14 cellular contexts compared by ENCODE assay signal in genomic region chr11:36162909-36163434, GRCh38.
DNase-seq lines count a peak whose midpoint lies in the region; ATAC-seq and TF ChIP-seq lines count a peak whose summit lies in the region.
"Had no signal": no experiment of that assay in that cellular context is flagged by ENCODE, and none has a peak within 500 bp of the region (broad histone marks: within the 10 kb centered on the region; RNA-seq: fewer than 3 reads in every experiment).

No MANE protein-coding gene starts in this region.

- H3K4me1 Mint-ChIP-seq in osteocyte (ENCODE audit: unreplicated experiment): peaks cover 7% of the 10 kb centered on the region
- H3K4me1 Mint-ChIP-seq: IgD-negative memory B cell had no signal

- H3K27ac Mint-ChIP-seq in osteocyte (ENCODE audit: unreplicated experiment): no peak overlapping the region

- no peak overlapping the region for H3K4me3 Mint-ChIP-seq in osteocyte (ENCODE audit: unreplicated experiment)

- ATAC-seq in GM21529 (IDR thresholded peaks at IDR 0.05; ENCODE audit: unreplicated experiment): no peak

- H3K9me3 Mint-ChIP-seq in osteocyte (ENCODE audit: unreplicated experiment): no peaks in the 10 kb centered on the region

- TF ChIP-seq CTCF in osteocyte (IDR thresholded peaks at IDR 0.05): no peak

- H3K27me3 Mint-ChIP-seq in osteocyte (ENCODE audit: unreplicated experiment): no peaks in the 10 kb centered on the region
- H3K27me3 Mint-ChIP-seq: IgD-negative memory B cell had no signal

- H3K36me3 Mint-ChIP-seq in osteocyte (ENCODE audit: unreplicated experiment): peaks cover 1% of the 10 kb centered on the region
- H3K36me3 Mint-ChIP-seq: IgD-negative memory B cell had no signal

- DNase-seq in NCI-H187 (lab: John Stamatoyannopoulos, UW) (peak; percentile 33 to 39), NCI-H187 treated with DMSO at 0.1 percent for 48 hours (lab: John Stamatoyannopoulos, UW) (no peak), NCI-H2227 (lab: John Stamatoyannopoulos, UW; ENCODE audit: unreplicated experiment) (peak; percentile 34), erythroblast (lab: John Stamatoyannopoulos, UW) (peak; percentile 9 to 63), osteocyte (ENCODE audit: extremely low spot score, unreplicated experiment) (peak; percentile 15), midbrain (lab: John Stamatoyannopoulos, UW) (no peak), NCI-H2029 (lab: John Stamatoyannopoulos, UW) (no peak)
- DNase-seq: amygdala; effector memory CD4-positive, alpha-beta T cell; H7; mesendoderm; T-helper 1 cell had no signal

- no peak for TF ChIP-seq POLR2A in erythroblast (IDR thresholded peaks at IDR 0.05; ENCODE audit: low read length)

Comparison
In these comparisons a context has a peak if more than half of its experiments do, and no peak if none do; other contexts are left out.
1. DNase-seq: peak in NCI-H187 (2 of 2), NCI-H2227 (single experiment), erythroblast (2 of 2) and osteocyte (single experiment); none in NCI-H187 treated with DMSO at 0.1 percent for 48 hours (single experiment), midbrain (single experiment) and NCI-H2029 (single experiment).